In genomic region chr14:32469388-32470160, GRCh38 we compare ENCODE assay signal across 8 cellular contexts.
A peak's percentile ranks its signal among the peaks of the same experiment; 100 is the strongest.
DNase-seq lines count a peak whose midpoint lies in the region; ATAC-seq and TF ChIP-seq lines count a peak whose summit lies in the region.

No MANE protein-coding gene starts in this region.

- no peak overlapping the region for H3K9ac ChIP-seq in mesendoderm (ENCODE audit: low read length)

- no peaks in the 10 kb centered on the region for H3K4me1 Mint-ChIP-seq in activated CD4-positive, alpha-beta memory T cell treated with anti-CD3 and anti-CD28 coated beads for 36 hours (ENCODE audit: low read depth)

- H3K4me1 ChIP-seq in mesendoderm (ENCODE audit: control insufficient read depth, low read depth, low read length), result no peaks in the 10 kb centered on the region

- no peak overlapping the region for H3K4me3 ChIP-seq in choroid plexus epithelial cell (ENCODE audit: low read depth, low read length)
- H3K4me3 ChIP-seq in mesendoderm (ENCODE audit: low read length), result no peak overlapping the region

- H3K4me2 ChIP-seq in mesendoderm (ENCODE audit: low read length), result no peak overlapping the region

- no peak overlapping the region for H2BK5ac ChIP-seq in mesendoderm (ENCODE audit: low read length)

- H3K27ac ChIP-seq in mesendoderm (ENCODE audit: low read depth, low read length), result no peak overlapping the region

- POLR2A ChIA-PET in activated CD4-positive, alpha-beta memory T cell treated with anti-CD3 and anti-CD28 coated beads for 36 hours (lab: Charles Lee), result no interaction called here

- no peaks in the 10 kb centered on the region for H3K36me3 Mint-ChIP-seq in activated CD4-positive, alpha-beta memory T cell treated with anti-CD3 and anti-CD28 coated beads for 36 hours

- H2AK5ac ChIP-seq in mesendoderm (ENCODE audit: low read length), result no peak overlapping the region

- no peak overlapping the region for H2BK120ac ChIP-seq in mesendoderm (ENCODE audit: low read depth, low read length)

- H3K36me3 ChIP-seq in mesendoderm (ENCODE audit: control insufficient read depth, insufficient read depth, low read length), result no peaks in the 10 kb centered on the region

- no peaks in the 10 kb centered on the region for H3K27me3 Mint-ChIP-seq in activated CD4-positive, alpha-beta memory T cell treated with anti-CD3 and anti-CD28 coated beads for 36 hours

- H3K9me3 Mint-ChIP-seq in activated CD4-positive, alpha-beta memory T cell treated with anti-CD3 and anti-CD28 coated beads for 36 hours, result no peaks in the 10 kb centered on the region

- H3K23ac ChIP-seq in mesendoderm (ENCODE audit: low read length), result no peak overlapping the region

- H3K79me1 ChIP-seq in mesendoderm (ENCODE audit: low read length), result no peaks in the 10 kb centered on the region

- DNase-seq in Right ventricle myocardium superior, result no peak
- DNase-seq in Right ventricle myocardium inferior (ENCODE audit: missing footprints), result no peak
- DNase-seq in NCI-H510A (lab: John Stamatoyannopoulos, UW), result peak; percentile 11
- DNase-seq in choroid plexus epithelial cell (ENCODE audit: low read depth), result peak; percentile 80
- DNase-seq in mesendoderm, result peak; percentile 41
- no peak for DNase-seq in activated CD4-positive, alpha-beta memory T cell treated with anti-CD3 and anti-CD28 coated beads for 36 hours
- no peak for DNase-seq in cerebellar nuclear complex (lab: John Stamatoyannopoulos, UW)

- no peak overlapping the region for H3K4me3 Mint-ChIP-seq in activated CD4-positive, alpha-beta memory T cell treated with anti-CD3 and anti-CD28 coated beads for 36 hours

- H4K8ac ChIP-seq in mesendoderm (ENCODE audit: low read depth, low read length), result no peak overlapping the region

- no CpG with 5 or more reads among the region's 5 CpGs for WGBS in mesendoderm (ENCODE audit: extremely low coverage, insufficient coverage, low lambda C conversion rate)

- intact Hi-C loops in Right ventricle myocardium superior (cut with DNase I) (loop anchor here (10.0 kb wide), 3 partner anchors 215 to 535 kb away; partner anchors contain the start of gene ARHGAP5), Right ventricle myocardium inferior (cut with DNase I) (loop anchor here (2.0 to 5.0 kb wide), 4 partner anchors 43 to 537 kb away; no protein-coding TSS in a partner anchor)
- intact Hi-C loops in activated CD4-positive, alpha-beta memory T cell treated with anti-CD3 and anti-CD28 coated beads for 36 hours (cut with micrococcal nuclease), result loop anchor here (1.0 to 2.0 kb wide), 3 partner anchors 214 to 543 kb away; partner anchors contain the start of gene ARHGAP5

- CTCF ChIA-PET in activated CD4-positive, alpha-beta memory T cell treated with anti-CD3 and anti-CD28 coated beads for 36 hours (lab: Charles Lee), result interaction anchor here (0.7 to 1.6 kb wide), 3 partner anchors 44 to 217 kb away, joined by 3 read pairs; no protein-coding TSS in a partner anchor

- TF ChIP-seq CTCF in choroid plexus epithelial cell (conservative IDR thresholded peaks at IDR 0.05; ENCODE audit: low read depth, low read length), result peak; percentile 55

- H3K79me2 ChIP-seq in mesendoderm (ENCODE audit: control insufficient read depth, insufficient read depth, low read length), result no peaks in the 10 kb centered on the region

- H3K18ac ChIP-seq in mesendoderm (ENCODE audit: low read length), result no peak overlapping the region

- H3K27me3 ChIP-seq in mesendoderm (ENCODE audit: insufficient read depth, low read length, poor library complexity), result no peaks in the 10 kb centered on the region

- no peak overlapping the region for H3K27ac Mint-ChIP-seq in activated CD4-positive, alpha-beta memory T cell treated with anti-CD3 and anti-CD28 coated beads for 36 hours

- H2BK15ac ChIP-seq in mesendoderm (replicated peaks; ENCODE audit: low read depth), result no peak overlapping the region

- ATAC-seq in Right ventricle myocardium superior (ENCODE audit: poor library complexity), result peak; percentile 58
- no peak for ATAC-seq in Right ventricle myocardium inferior
- ATAC-seq in HG03354 (IDR thresholded peaks at IDR 0.05; ENCODE audit: poor library complexity, severe bottlenecking, unreplicated experiment), result no peak

- no peak overlapping the region for H4K5ac ChIP-seq in mesendoderm (ENCODE audit: low read length)

- H3K56ac ChIP-seq in mesendoderm (ENCODE audit: low read length), result no peak overlapping the region

- no peak overlapping the region for H3K4ac ChIP-seq in mesendoderm (ENCODE audit: low read depth, low read length)

Comparison
In these comparisons a context has a peak if more than half of its experiments do, and no peak if none do; other contexts are left out.
1. DNase-seq: peak in NCI-H510A (single experiment), choroid plexus epithelial cell (single experiment) and mesendoderm (single experiment); none in Right ventricle myocardium superior (single experiment), Right ventricle myocardium inferior (single experiment), activated CD4-positive, alpha-beta memory T cell treated with anti-CD3 and anti-CD28 coated beads for 36 hours (single experiment) and cerebellar nuclear complex (0 of 2).